Comparison of ENCODE assay signal across 8 cellular contexts in genomic region chr11:8017894-8018741, GRCh38. TPM values are rescaled to one million over a fixed set of nuclear protein-coding genes. Genes with fewer than 3 reads are reported as not detected.
DNase-seq lines count a peak whose midpoint lies in the region; ATAC-seq and TF ChIP-seq lines count a peak whose summit lies in the region.

No MANE protein-coding gene starts in this region.

- H3K4me3 Mint-ChIP-seq in Calu3 (ENCODE audit: low read depth, unreplicated experiment) = peak overlapping the region; percentile 45

- H3K27ac Mint-ChIP-seq in Calu3 (ENCODE audit: unreplicated experiment) = no peak overlapping the region

- no peaks in the 10 kb centered on the region for H3K9me3 ChIP-seq in ovary

- no peaks in the 10 kb centered on the region for H3K36me3 Mint-ChIP-seq in Calu3 (ENCODE audit: insufficient read depth, unreplicated experiment)

- CTCF ChIA-PET in Calu3 (lab: Charles Lee) = interaction anchor here (0.6 to 2.2 kb wide), 3 partner anchors 11 to 214 kb away, joined by 3 to 14 read pairs (median 6); no protein-coding TSS in a partner anchor

- no peaks in the 10 kb centered on the region for H3K9me3 Mint-ChIP-seq in Calu3 (ENCODE audit: low read depth, unreplicated experiment)

- H3K4me1 ChIP-seq in ovary (ENCODE audit: insufficient read depth) = no peaks in the 10 kb centered on the region
- no peaks in the 10 kb centered on the region for H3K4me1 ChIP-seq in foreskin keratinocyte

- peak overlapping the region; percentile 82 to 89 for H3K27ac ChIP-seq in ovary
- no peak overlapping the region for H3K27ac ChIP-seq in foreskin keratinocyte

- TF ChIP-seq POLR2A in ovary (IDR thresholded peaks at IDR 0.05) = no peak

- no peaks in the 10 kb centered on the region for H3K36me3 ChIP-seq in ovary

- ATAC-seq in SK-N-SH treated with all-trans-retinoic acid at 6 μM for 48 hours (peak; percentile 9; the same call in 2 of the 3 replicates), HG02884 (IDR thresholded peaks at IDR 0.05; ENCODE audit: unreplicated experiment) (no peak), HG03097 (IDR thresholded peaks at IDR 0.05; ENCODE audit: low FRiP score, unreplicated experiment) (no peak), foreskin keratinocyte (no peak)

- H3K27me3 ChIP-seq in ovary = no peaks in the 10 kb centered on the region
- peaks cover 75% of the 10 kb centered on the region for H3K27me3 ChIP-seq in foreskin keratinocyte

- peaks cover 69% of the 10 kb centered on the region for H3K27me3 Mint-ChIP-seq in Calu3 (ENCODE audit: unreplicated experiment)

- TF ChIP-seq CTCF in Calu3 (IDR thresholded peaks at IDR 0.05; ENCODE audit: unreplicated experiment) (no peak), foreskin fibroblast (IDR thresholded peaks at IDR 0.05; ENCODE audit: low read depth, low read length) (no peak), ovary (IDR thresholded peaks at IDR 0.05) (no peak), foreskin keratinocyte (conservative IDR thresholded peaks at IDR 0.05) (no peak)

- WGBS in ovary, 3 donors = 25 to 31% (median 26%) methylated on average over 18 of the region's 18 CpGs

- TF ChIP-seq EP300 in ovary (IDR thresholded peaks at IDR 0.05) = no peak

- H3K4me1 Mint-ChIP-seq in Calu3 (ENCODE audit: low read depth, unreplicated experiment) = peaks cover 8% of the 10 kb centered on the region

- intact Hi-C loops in Calu3 (cut with micrococcal nuclease; ENCODE audit: unreplicated experiment) = no loop called here
- intact Hi-C loops in ovary (cut with DNase I) = loop anchor here in 1 of 4 donors (5.0 kb wide), 1 partner anchor 79 kb away; no protein-coding TSS in a partner anchor

- DNase-seq in Calu3 (no peak), foreskin fibroblast (peak in 1 of 2 donors; percentile 52), ovary (peak in 1 of 5 donors; percentile 49), SIG-M5 treated with dmso at 0.1 percent for 504 hours (lab: John Stamatoyannopoulos, UW; ENCODE audit: unreplicated experiment) (no peak), foreskin keratinocyte (no peak)

- BruUV-seq in Calu3 (replicated peaks; lab: Mats Ljungman, UMichigan) = no TSS peak

- H3K4me3 ChIP-seq in foreskin fibroblast (ENCODE audit: low read depth in 1 of 2, low read length in 2 of 2) (peak overlapping the region; percentile 60 to 66), ovary (peak overlapping the region; percentile 79)

TF ChIP-seq in SK-N-SH treated with all-trans-retinoic acid at 6 μM for 48 hours, 23 proteins besides CTCF, POLR2A, EP300 and RAD21:
- TF ChIP-seq GLIS3 (CRISPR knock-in tag; IDR thresholded peaks at IDR 0.05) = no peak
- TF ChIP-seq ISL1 (CRISPR knock-in tag; IDR thresholded peaks at IDR 0.05) = no peak
- no peak for TF ChIP-seq TSHZ2 (CRISPR knock-in tag; IDR thresholded peaks at IDR 0.05)
- TF ChIP-seq ZNF8 (CRISPR knock-in tag; IDR thresholded peaks at IDR 0.05) = no peak
- no peak for TF ChIP-seq ARNTL (CRISPR knock-in tag; IDR thresholded peaks at IDR 0.05; ENCODE audit: borderline replicate concordance, low read depth)
- TF ChIP-seq, protein P1, sequence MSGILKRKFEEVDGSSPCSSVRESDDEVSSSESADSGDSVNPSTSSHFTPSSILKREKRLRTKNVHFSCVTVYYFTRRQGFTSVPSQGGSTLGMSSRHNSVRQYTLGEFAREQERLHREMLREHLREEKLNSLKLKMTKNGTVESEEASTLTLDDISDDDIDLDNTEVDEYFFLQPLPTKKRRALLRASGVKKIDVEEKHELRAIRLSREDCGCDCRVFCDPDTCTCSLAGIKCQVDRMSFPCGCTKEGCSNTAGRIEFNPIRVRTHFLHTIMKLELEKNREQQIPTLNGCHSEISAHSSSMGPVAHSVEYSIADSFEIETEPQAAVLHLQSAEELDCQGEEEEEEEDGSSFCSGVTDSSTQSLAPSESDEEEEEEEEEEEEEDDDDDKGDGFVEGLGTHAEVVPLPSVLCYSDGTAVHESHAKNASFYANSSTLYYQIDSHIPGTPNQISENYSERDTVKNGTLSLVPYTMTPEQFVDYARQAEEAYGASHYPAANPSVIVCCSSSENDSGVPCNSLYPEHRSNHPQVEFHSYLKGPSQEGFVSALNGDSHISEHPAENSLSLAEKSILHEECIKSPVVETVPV (CRISPR knock-in tag; IDR thresholded peaks at IDR 0.05) = no peak
- TF ChIP-seq PPARA (CRISPR knock-in tag; IDR thresholded peaks at IDR 0.05; ENCODE audit: borderline replicate concordance) = no peak
- no peak for TF ChIP-seq RARB (CRISPR knock-in tag; IDR thresholded peaks at IDR 0.05)
- TF ChIP-seq SNAI2 (CRISPR knock-in tag; IDR thresholded peaks at IDR 0.05) = no peak
- TF ChIP-seq CREB5 (CRISPR knock-in tag; IDR thresholded peaks at IDR 0.05; ENCODE audit: low read depth) = no peak
- no peak for TF ChIP-seq OSR1 (CRISPR knock-in tag; IDR thresholded peaks at IDR 0.05)
- no peak for TF ChIP-seq ZFP3 (CRISPR knock-in tag; IDR thresholded peaks at IDR 0.05)
TF ChIP-seq in SK-N-SH treated with all-trans-retinoic acid at 6 μM for 48 hours: peak in this region for 0.

RNA-seq across cellular contexts. Expression of gene EIF3F, which starts 31.0 kb away (rescaled TPM):
- total RNA-seq in Calu3 (2022) (178 and 197 TPM in 2 replicates), ovary (100 to 1,000 TPM; 235 to 459 (median 309) TPM), foreskin keratinocyte (274 and 284 TPM in 2 replicates)
- polyA plus RNA-seq in ovary (100 to 1,000 TPM; 497 to 764 TPM), foreskin keratinocyte (343 and 345 TPM in 2 replicates)

RNA-seq across cellular contexts. Expression of gene NLRP10, which starts 52.9 kb away (rescaled TPM):
- not detected in 2 replicates for total RNA-seq in Calu3 (2022)
- not detected for total RNA-seq in ovary
- not detected for polyA plus RNA-seq in ovary
- 2.0 and 3.1 TPM in 2 replicates for total RNA-seq in foreskin keratinocyte
- polyA plus RNA-seq in foreskin keratinocyte = 0.12 and 0.39 TPM in 2 replicates
